ENCODE assay signal across 22 cellular contexts in the genomic region with DNA sequence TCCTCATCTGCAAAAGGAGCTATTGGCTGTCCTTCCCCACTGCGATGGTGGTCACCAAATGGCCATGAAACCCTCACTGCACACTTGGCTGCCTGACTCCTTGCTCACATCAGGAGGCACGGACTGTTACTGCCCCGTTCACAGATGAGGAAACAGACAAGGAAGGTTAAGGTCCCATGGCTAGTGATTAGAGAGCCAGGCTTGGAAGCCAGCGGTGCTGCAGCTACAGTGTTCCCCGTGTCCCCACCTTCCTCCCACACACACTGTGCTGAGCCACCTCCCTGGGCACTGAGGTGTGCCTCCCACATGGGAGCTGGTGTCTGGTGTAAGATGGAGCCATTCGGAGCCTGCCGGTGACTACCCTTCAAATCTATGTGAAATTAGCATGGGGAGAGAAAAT. TPM values are rescaled to one million over a fixed set of nuclear protein-coding genes. Genes with fewer than 3 reads are reported as not detected.
A peak's percentile ranks its signal among the peaks of the same experiment; 100 is the strongest.
DNase-seq lines count a peak whose midpoint lies in the region; ATAC-seq, FAIRE-seq and TF ChIP-seq lines count a peak whose summit lies in the region.
"Had no signal": no experiment of that assay in that cellular context is flagged by ENCODE, and none has a peak within 500 bp of the region (broad histone marks: within the 10 kb centered on the region; RNA-seq: fewer than 3 reads in every experiment).

No MANE protein-coding gene starts in this region.

- H3K9me3 Mint-ChIP-seq in Calu3 (ENCODE audit: low read depth, unreplicated experiment) (no peaks in the 10 kb centered on the region), WTC11 (peaks cover 3% of the 10 kb centered on the region; the same call in 1 of the 2 replicates)
- H3K9me3 Mint-ChIP-seq: activated naive CD4-positive, alpha-beta T cell treated with anti-CD3 and anti-CD28 coated beads, Interleukin-2, amount 10 ng/mL, durations not matched to agents 7 days and 5 days; activated T-cell treated with anti-CD3 and anti-CD28 coated beads, Interleukin-2, amount 50 U/mL, for 72 hours; neural crest cell had no signal

- H3K27me3 Mint-ChIP-seq in Calu3 (ENCODE audit: unreplicated experiment) (no peaks in the 10 kb centered on the region), WTC11 (ENCODE audit: low read depth) (0 out of 2 replicates have a peak, but pooled peaks cover under 1% of the 10 kb centered on the region)

- CTCF ChIA-PET in Calu3 (lab: Charles Lee) (no interaction called here), WTC11 (lab: Charles Lee) (interaction anchor here (1.0 to 2.0 kb wide), 5 partner anchors 16 to 762 kb away, joined by 3 to 10 read pairs (median 5); no protein-coding TSS in a partner anchor)

- POLR2A ChIA-PET in WTC11 (lab: Charles Lee) = interaction anchor here (1.2 kb wide), 1 partner anchor 25 kb away, joined by 3 read pairs; no protein-coding TSS in a partner anchor

- no peak for FAIRE-seq in small intestine (lab: Jason Lieb, UNC)
- FAIRE-seq: G401.6 had no signal

- no peak overlapping the region for H3K27ac ChIP-seq in left lung
- H3K27ac ChIP-seq in small intestine (ENCODE audit: low read depth in 1 of 2, low read length in 1 of 2) = peak overlapping the region in 1 of 2 donors; percentile 29
- H3K27ac ChIP-seq: foreskin keratinocyte, GM23248, vagina had no signal

- BruUV-seq in Calu3 (replicated peaks; lab: Mats Ljungman, UMichigan) = no TSS peak

- ATAC-seq in WTC11 = no peak
- ATAC-seq in left lung = peak; percentile 2
- no peak for ATAC-seq in GM21786 (IDR thresholded peaks at IDR 0.05; ENCODE audit: unreplicated experiment)
- ATAC-seq in GM21423 (IDR thresholded peaks at IDR 0.05; ENCODE audit: unreplicated experiment) = no peak
- no peak for ATAC-seq in GM18870 (IDR thresholded peaks at IDR 0.05; ENCODE audit: unreplicated experiment)
- ATAC-seq: activated T-cell treated with anti-CD3 and anti-CD28 coated beads, Interleukin-2, amount 50 U/mL, for 72 hours; foreskin keratinocyte had no signal

- intact Hi-C loops in Calu3 (cut with micrococcal nuclease; ENCODE audit: unreplicated experiment) (no loop called here), left lung (cut with DNase I) (no loop called here)

- H3K36me3 Mint-ChIP-seq in Calu3 (ENCODE audit: insufficient read depth, unreplicated experiment) = peaks cover 63% of the 10 kb centered on the region
- no peaks in the 10 kb centered on the region; the same call in 1 of the 2 replicates for H3K36me3 Mint-ChIP-seq in WTC11
- H3K36me3 Mint-ChIP-seq: activated naive CD4-positive, alpha-beta T cell treated with anti-CD3 and anti-CD28 coated beads, Interleukin-2, amount 10 ng/mL, durations not matched to agents 7 days and 5 days had no signal

- no peaks in the 10 kb centered on the region for H3K36me3 ChIP-seq in left lung
- H3K36me3 ChIP-seq in small intestine (ENCODE audit: control insufficient read depth in 2 of 2, insufficient read depth in 2 of 2, low read length in 2 of 2) = no peaks in the 10 kb centered on the region
- H3K36me3 ChIP-seq: vagina had no signal

- H3K4me1 Mint-ChIP-seq in Calu3 (ENCODE audit: low read depth, unreplicated experiment) (peaks cover 61% of the 10 kb centered on the region), WTC11 (peaks cover 53% of the 10 kb centered on the region)
- H3K4me1 Mint-ChIP-seq: neural crest cell had no signal

- H3K27ac Mint-ChIP-seq in Calu3 (ENCODE audit: unreplicated experiment) (peak overlapping the region; percentile 84), WTC11 (peak overlapping the region; percentile 67; the same call in 1 of the 2 replicates)
- H3K27ac Mint-ChIP-seq: activated T-cell treated with anti-CD3 and anti-CD28 coated beads, Interleukin-2, amount 50 U/mL, for 72 hours had no signal

- H3K27me3 ChIP-seq in left lung (peaks cover 0 to 68% of the 10 kb centered on the region in 2 donors), small intestine (ENCODE audit: control insufficient read depth in 2 of 2, insufficient read depth in 2 of 2, low read length in 2 of 2) (peaks cover 0 to 3% of the 10 kb centered on the region in 2 donors)
- H3K27me3 ChIP-seq: foreskin keratinocyte, vagina had no signal

- no peaks in the 10 kb centered on the region for H3K9me3 ChIP-seq in left lung
- H3K9me3 ChIP-seq in small intestine (ENCODE audit: control insufficient read depth, low read depth) = no peaks in the 10 kb centered on the region
- H3K9me3 ChIP-seq: vagina had no signal

- H3K4me3 ChIP-seq in left lung (no peak overlapping the region), small intestine (ENCODE audit: low read depth in 1 of 2, low read length in 2 of 2) (no peak overlapping the region)
- H3K4me3 ChIP-seq: GM23248, vagina had no signal

- 27 to 52% (median 33%) methylated on average over 7 of the region's 7 CpGs for WGBS in small intestine, 3 donors

- H3K4me1 ChIP-seq in left lung (no peaks in the 10 kb centered on the region), small intestine (ENCODE audit: control insufficient read depth in 2 of 2, insufficient read depth in 1 of 2, low read depth in 1 of 2, low read length in 1 of 2) (peaks cover 0 to 9% of the 10 kb centered on the region in 2 donors)

- no peak for DNase-seq in Calu3
- DNase-seq in WTC11 (ENCODE audit: low spot score) = no peak
- peak in 1 of 2 donors; percentile 35 for DNase-seq in left lung
- DNase-seq in small intestine = peak; percentile 76
- DNase-seq in NCI-H1694 (lab: John Stamatoyannopoulos, UW) = no peak
- DNase-seq: activated CD4-positive, CD25-positive, alpha-beta regulatory T cell treated with anti-CD3 and anti-CD28 coated beads, Interleukin-2, amount 50 U/mL, for 72 hours; activated naive CD4-positive, alpha-beta T cell treated with anti-CD3 and anti-CD28 coated beads, Interleukin-2, amount 10 ng/mL, durations not matched to agents 7 days and 5 days; activated T-cell treated with anti-CD3 and anti-CD28 coated beads, Interleukin-2, amount 50 U/mL, for 72 hours; C1 segment of cervical spinal cord; erythroblast; foreskin keratinocyte; GM23248; NCI-H1092; NCI-H2081; NCI-H446 treated with DMSO at 0.1 percent for 48 hours had no signal

- H3K4me3 Mint-ChIP-seq in Calu3 (ENCODE audit: low read depth, unreplicated experiment) (peak overlapping the region; percentile 85), WTC11 (peak overlapping the region; percentile 57)
- H3K4me3 Mint-ChIP-seq: activated naive CD4-positive, alpha-beta T cell treated with anti-CD3 and anti-CD28 coated beads, Interleukin-2, amount 10 ng/mL, durations not matched to agents 7 days and 5 days; activated T-cell treated with anti-CD3 and anti-CD28 coated beads, Interleukin-2, amount 50 U/mL, for 72 hours; neural crest cell had no signal

- TF ChIP-seq CTCF in Calu3 (IDR thresholded peaks at IDR 0.05; ENCODE audit: unreplicated experiment) = no peak
- no peak for TF ChIP-seq CTCF in WTC11 (IDR thresholded peaks at IDR 0.05)
- TF ChIP-seq CTCF in left lung (IDR thresholded peaks at IDR 0.05) = no peak

TF ChIP-seq in WTC11, 78 proteins besides CTCF, POLR2A, EP300 and RAD21 (continues in another document):
- TF ChIP-seq, protein P1, sequence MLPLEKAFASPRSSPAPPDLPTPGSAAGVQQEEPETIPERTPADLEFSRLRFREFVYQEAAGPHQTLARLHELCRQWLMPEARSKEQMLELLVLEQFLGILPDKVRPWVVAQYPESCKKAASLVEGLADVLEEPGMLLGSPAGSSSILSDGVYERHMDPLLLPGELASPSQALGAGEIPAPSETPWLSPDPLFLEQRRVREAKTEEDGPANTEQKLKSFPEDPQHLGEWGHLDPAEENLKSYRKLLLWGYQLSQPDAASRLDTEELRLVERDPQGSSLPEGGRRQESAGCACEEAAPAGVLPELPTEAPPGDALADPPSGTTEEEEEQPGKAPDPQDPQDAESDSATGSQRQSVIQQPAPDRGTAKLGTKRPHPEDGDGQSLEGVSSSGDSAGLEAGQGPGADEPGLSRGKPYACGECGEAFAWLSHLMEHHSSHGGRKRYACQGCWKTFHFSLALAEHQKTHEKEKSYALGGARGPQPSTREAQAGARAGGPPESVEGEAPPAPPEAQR (CRISPR knock-in tag; IDR thresholded peaks at IDR 0.05) = no peak
- no peak for TF ChIP-seq SMAD3 (CRISPR knock-in tag; IDR thresholded peaks at IDR 0.05; ENCODE audit: borderline replicate concordance)
- no peak for TF ChIP-seq SOX15 (CRISPR knock-in tag; IDR thresholded peaks at IDR 0.05)
- TF ChIP-seq OVOL2 (CRISPR knock-in tag; IDR thresholded peaks at IDR 0.05; ENCODE audit: borderline replicate concordance) = no peak
- TF ChIP-seq ZMAT4 (CRISPR knock-in tag; IDR thresholded peaks at IDR 0.05) = no peak

RNA-seq across cellular contexts. Expression of gene ARHGAP8, which starts 2.6 kb away (rescaled TPM):
- total RNA-seq in Calu3 (2022) (124 and 127 TPM in 2 replicates), WTC11 (2021) (50.5 to 61.4 TPM (median 58.0 TPM) in 3 replicates), left lung (10 to 100 TPM; 18.3 to 23.4 TPM)
- polyA plus RNA-seq in small intestine = 10 to 100 TPM in 1 of 3 donors, 1 to 10 TPM in 2; 1.6 to 11.9 (median 6.8) TPM
- total RNA-seq: LHCN-M2 had no signal
- polyA plus RNA-seq: GM23248 had no signal

RNA-seq across cellular contexts. Expression of gene PRR5, which starts 53.0 kb away (rescaled TPM):
- 12.5 and 14.1 TPM in 2 replicates for total RNA-seq in Calu3 (2022)
- 12.3 to 15.6 TPM (median 13.6 TPM) in 3 replicates for total RNA-seq in WTC11 (2021)
- 10 to 100 TPM in 1 of 2 donors, 1 to 10 TPM in 1; 7.1 to 11.0 TPM for total RNA-seq in left lung
- 10 to 100 TPM; 37.0 to 80.5 (median 73.1) TPM for polyA plus RNA-seq in small intestine
